ENCODE assay signal across 8 cellular contexts in genomic region chr17:48996696-48997102, GRCh38. TPM values are rescaled to one million over a fixed set of nuclear protein-coding genes. Genes with fewer than 3 reads are reported as not detected.
DNase-seq lines count a peak whose midpoint lies in the region; TF ChIP-seq lines count a peak whose summit lies in the region.
"Had no signal": no experiment of that assay in that cellular context is flagged by ENCODE, and none has a peak within 500 bp of the region (broad histone marks: within the 10 kb centered on the region; RNA-seq: fewer than 3 reads in every experiment).

No MANE protein-coding gene starts in this region.

- no peak overlapping the region for H3K4ac ChIP-seq in neuronal stem cell (ENCODE audit: low read length)

- peak overlapping the region; percentile 53 for H2BK15ac ChIP-seq in neuronal stem cell (ENCODE audit: low read length)

- H3K79me1 ChIP-seq in neuronal stem cell (ENCODE audit: low read depth, low read length): no peaks in the 10 kb centered on the region

- TF ChIP-seq CTCF in GM12864 (IDR thresholded peaks at IDR 0.05; ENCODE audit: low read depth, low read length, missing control alignments): no peak
- no peak for TF ChIP-seq CTCF in NB4 (IDR thresholded peaks at IDR 0.05; ENCODE audit: low read depth, low read length)

- H3K18ac ChIP-seq in neuronal stem cell (ENCODE audit: low read length): peak overlapping the region; percentile 95

- no peak overlapping the region for H3K14ac ChIP-seq in neuronal stem cell (ENCODE audit: low read length)

- H3K27ac ChIP-seq in ectodermal cell (ENCODE audit: insufficient read depth, low read depth, low read length, poor library complexity, severe bottlenecking) (peak overlapping the region; percentile 99), neuronal stem cell (replicated peaks; ENCODE audit: low read length) (peak overlapping the region; percentile 100)

- H3K27me3 ChIP-seq in ectodermal cell (ENCODE audit: control insufficient read depth, insufficient read depth, low read length, poor library complexity, severe bottlenecking): no peaks in the 10 kb centered on the region
- no peaks in the 10 kb centered on the region for H3K27me3 ChIP-seq in neuronal stem cell (ENCODE audit: control insufficient read depth in 3 of 3, insufficient read depth in 3 of 3, low read depth in 1 of 3, low read length in 3 of 3)

- H4K91ac ChIP-seq in neuronal stem cell (ENCODE audit: low read depth, low read length, poor library complexity): no peak overlapping the region

- peak overlapping the region; percentile 85 for H3K9ac ChIP-seq in neuronal stem cell (ENCODE audit: low read depth, low read length, poor library complexity)

- no peak overlapping the region for H2BK12ac ChIP-seq in neuronal stem cell (ENCODE audit: low read length)

- peak overlapping the region; percentile 85 for H2AFZ ChIP-seq in neuronal stem cell (ENCODE audit: low read length)

- TF ChIP-seq POLR2A in NB4 (IDR thresholded peaks at IDR 0.05; ENCODE audit: extremely low read depth, insufficient read length): no peak

- H3K4me3 ChIP-seq in GM12864 (ENCODE audit: low read depth, low read length) (peak overlapping the region; percentile 26), NB4 (ENCODE audit: low read depth, low read length) (peak overlapping the region; percentile 97), ectodermal cell (ENCODE audit: insufficient read depth, low read depth, low read length) (peak overlapping the region; percentile 98), neuronal stem cell (ENCODE audit: low read length in 2 of 2) (peak overlapping the region; percentile 90 to 98)

- peak overlapping the region; percentile 76 for H3K4me2 ChIP-seq in neuronal stem cell (ENCODE audit: insufficient read depth, low read length, poor library complexity, severe bottlenecking)

- H3K4me1 ChIP-seq in ectodermal cell (ENCODE audit: control insufficient read depth, insufficient read depth, low read length) (peaks cover 18% of the 10 kb centered on the region), neuronal stem cell (ENCODE audit: control insufficient read depth in 2 of 2, insufficient read depth in 1 of 2, low read depth in 1 of 2, low read length in 2 of 2) (peaks cover 2 to 15% of the 10 kb centered on the region in 2 donors)

- H3K36me3 ChIP-seq in ectodermal cell (ENCODE audit: control insufficient read depth, insufficient read depth, low read length) (no peaks in the 10 kb centered on the region), neuronal stem cell (replicated peaks in 1 of 2; ENCODE audit: control insufficient read depth in 2 of 2, insufficient read depth in 2 of 2, low read length in 2 of 2) (peaks cover 0 to 19% of the 10 kb centered on the region in 2 donors)

- DNase-seq in GM12864 (ENCODE audit: low read depth) (no peak), NB4 (ENCODE audit: low read depth) (no peak), neuronal stem cell (ENCODE audit: low spot score) (no peak), AG20443 (ENCODE audit: low spot score) (no peak), foreskin melanocyte (no peak), HuH-7.5 (ENCODE audit: low spot score) (no peak)
- DNase-seq: activated CD4-positive, alpha-beta T cell treated with anti-CD3 and anti-CD28 coated beads, Interleukin-2, amount 50 U/mL, for 4 hours had no signal

- H3K9me3 ChIP-seq in ectodermal cell (ENCODE audit: control insufficient read depth, low read length): no peaks in the 10 kb centered on the region
- no peaks in the 10 kb centered on the region for H3K9me3 ChIP-seq in neuronal stem cell (replicated peaks in 1 of 2; ENCODE audit: control insufficient read depth in 2 of 2, insufficient read depth in 1 of 2, low read depth in 1 of 2, low read length in 2 of 2)

- H2AK5ac ChIP-seq in neuronal stem cell (ENCODE audit: low read depth, low read length): peak overlapping the region; percentile 85

- H2BK120ac ChIP-seq in neuronal stem cell (ENCODE audit: low read depth, low read length): peak overlapping the region; percentile 93

- WGBS in ectodermal cell, 2 experiments: 0% methylated on average over 23 to 25 of the region's 25 CpGs
- no CpG with 5 or more reads among the region's 25 CpGs for WGBS in neuronal stem cell (ENCODE audit: extremely low coverage in 2 of 2, insufficient read length in 2 of 2, insufficient replicate concordance in 1 of 2), 2 donors

- no peak overlapping the region for H3K23ac ChIP-seq in neuronal stem cell (ENCODE audit: low read depth, low read length, poor library complexity)

- peak overlapping the region; percentile 83 for H2BK5ac ChIP-seq in neuronal stem cell (ENCODE audit: low read length)

- H4K8ac ChIP-seq in neuronal stem cell (ENCODE audit: low read depth, low read length): no peak overlapping the region

RNA-seq across cellular contexts. Expression of gene IGF2BP1, which starts 0.5 kb away (rescaled TPM):
- 165 TPM for polyA plus RNA-seq in ectodermal cell (2013, experiment 1 of 4)
- polyA plus RNA-seq in ectodermal cell (2013, experiment 2 of 4): 198 TPM
- polyA plus RNA-seq in ectodermal cell (2013, experiment 3 of 4): 127 TPM
- 141 TPM for polyA plus RNA-seq in ectodermal cell (2013, experiment 4 of 4)
- 77.2 TPM for polyA plus RNA-seq in neuronal stem cell (2013, experiment 1 of 2)
- polyA plus RNA-seq in neuronal stem cell (2013, experiment 2 of 2): 84.4 TPM

RNA-seq across cellular contexts. Expression of gene GIP, which starts 28.3 kb away (rescaled TPM):
- not detected for polyA plus RNA-seq in ectodermal cell (2013, experiment 1 of 4)
- polyA plus RNA-seq in ectodermal cell (2013, experiment 2 of 4): 0.30 TPM
- not detected for polyA plus RNA-seq in ectodermal cell (2013, experiment 3 of 4)
- polyA plus RNA-seq in ectodermal cell (2013, experiment 4 of 4): not detected
- polyA plus RNA-seq in neuronal stem cell (2013, experiment 1 of 2): 0.08 TPM
- 0.11 TPM for polyA plus RNA-seq in neuronal stem cell (2013, experiment 2 of 2)

RNA-seq across cellular contexts. Expression of gene SNF8, which starts 52.1 kb away (rescaled TPM):
- 116 TPM for polyA plus RNA-seq in ectodermal cell (2013, experiment 1 of 4)
- polyA plus RNA-seq in ectodermal cell (2013, experiment 2 of 4): 117 TPM
- 96.5 TPM for polyA plus RNA-seq in ectodermal cell (2013, experiment 3 of 4)
- 98.8 TPM for polyA plus RNA-seq in ectodermal cell (2013, experiment 4 of 4)
- polyA plus RNA-seq in neuronal stem cell (2013, experiment 1 of 2): 74.0 TPM
- polyA plus RNA-seq in neuronal stem cell (2013, experiment 2 of 2): 71.0 TPM

Comparison
In these comparisons a context has a peak if more than half of its experiments do, and no peak if none do; other contexts are left out.
1. H3K4me3 ChIP-seq: peak in every context shown above with its lines; median percentile 98 in ectodermal cell; 97 in NB4; 94 in neuronal stem cell; 26 in GM12864.